10 cellular contexts compared by ENCODE assay signal in genomic region chr9:129627556-129628492, GRCh38. TPM values are rescaled to one million over a fixed set of nuclear protein-coding genes. Genes with fewer than 3 reads are reported as not detected.
DNase-seq lines count a peak whose midpoint lies in the region; ATAC-seq and TF ChIP-seq lines count a peak whose summit lies in the region.
"Had no signal": no experiment of that assay in that cellular context is flagged by ENCODE, and none has a peak within 500 bp of the region (broad histone marks: within the 10 kb centered on the region; RNA-seq: fewer than 3 reads in every experiment).

No MANE protein-coding gene starts in this region.

- H4K20me1 ChIP-seq in Karpas-422 (ENCODE audit: insufficient read depth, low read depth, low read length), result peaks cover 64% of the 10 kb centered on the region

- intact Hi-C loops in body of pancreas (cut with DNase I), result no loop called here

- H3K79me2 ChIP-seq in Karpas-422 (ENCODE audit: low read length), result peaks cover 68% of the 10 kb centered on the region

- H3K27ac ChIP-seq in Karpas-422 (ENCODE audit: low read length), result 0 out of 2 replicates have a peak overlapping the region, but pooled peaks have one; percentile 68
- H3K27ac ChIP-seq in body of pancreas, result peak overlapping the region in 3 of 4 donors; percentile 80 to 97 (median 92)
- H3K27ac ChIP-seq in muscle layer of colon (ENCODE audit: low read depth, low read length), result peak overlapping the region; percentile 38

- H3K4me2 ChIP-seq in Karpas-422 (ENCODE audit: low read depth, low read length, poor library complexity, severe bottlenecking), result peak overlapping the region; percentile 89

- H3K9ac ChIP-seq in Karpas-422 (ENCODE audit: low read length), result peak overlapping the region; percentile 85
- H3K9ac ChIP-seq in muscle layer of colon (ENCODE audit: low read length), result peak overlapping the region; percentile 42

- peaks cover 7% of the 10 kb centered on the region for H3K4me1 ChIP-seq in BE2C
- H3K4me1 ChIP-seq in Karpas-422 (ENCODE audit: low read length), result peaks cover 44% of the 10 kb centered on the region
- peaks cover 68% of the 10 kb centered on the region for H3K4me1 ChIP-seq in body of pancreas
- H3K4me1 ChIP-seq in muscle layer of colon (ENCODE audit: insufficient read depth, low read length), result peaks cover 36% of the 10 kb centered on the region

- no peak for ATAC-seq in body of pancreas
- ATAC-seq in HG02885 (IDR thresholded peaks at IDR 0.05; ENCODE audit: poor library complexity, unreplicated experiment), result no peak
- ATAC-seq in GM21576 (IDR thresholded peaks at IDR 0.05; ENCODE audit: unreplicated experiment), result no peak
- ATAC-seq in GM18870 (IDR thresholded peaks at IDR 0.05; ENCODE audit: unreplicated experiment), result no peak

- H3K4me3 ChIP-seq in BE2C (ENCODE audit: low read depth, low read length) (peak overlapping the region; percentile 100), Karpas-422 (ENCODE audit: low read length) (peak overlapping the region; percentile 86), body of pancreas (no peak overlapping the region), muscle layer of colon (ENCODE audit: low read depth in 1 of 2, low read length in 2 of 2) (peak overlapping the region; percentile 21 to 99)

- no peak for DNase-seq in BE2C
- DNase-seq in Karpas-422, result no peak
- DNase-seq in body of pancreas, result no peak
- no peak for DNase-seq in NCI-H1694 (lab: John Stamatoyannopoulos, UW)

- no peaks in the 10 kb centered on the region for H3K9me3 ChIP-seq in BE2C
- no peaks in the 10 kb centered on the region for H3K9me3 ChIP-seq in Karpas-422 (ENCODE audit: low read length)
- H3K9me3 ChIP-seq in body of pancreas, result no peaks in the 10 kb centered on the region
- H3K9me3 ChIP-seq in muscle layer of colon (ENCODE audit: low read length), result no peaks in the 10 kb centered on the region

- no peak for TF ChIP-seq POLR2A in body of pancreas (IDR thresholded peaks at IDR 0.05)

- 33 to 41% methylated on average over 8 to 13 of the region's 13 CpGs for WGBS in body of pancreas, 2 donors

- no peaks in the 10 kb centered on the region for H3K9me2 ChIP-seq in Karpas-422 (replicated peaks; ENCODE audit: insufficient read depth, low read length)

- no peaks in the 10 kb centered on the region for H3K27me3 ChIP-seq in BE2C
- no peaks in the 10 kb centered on the region for H3K27me3 ChIP-seq in Karpas-422 (ENCODE audit: low read length)
- H3K27me3 ChIP-seq in body of pancreas, result no peaks in the 10 kb centered on the region
- H3K27me3 ChIP-seq in muscle layer of colon (ENCODE audit: control insufficient read depth in 1 of 2, insufficient read depth in 2 of 2, low read length in 2 of 2), result no peaks in the 10 kb centered on the region

- H3K36me3 ChIP-seq in BE2C (peaks cover 56% of the 10 kb centered on the region), Karpas-422 (ENCODE audit: insufficient read depth, low read length) (peaks cover 22% of the 10 kb centered on the region; the same call in 1 of the 2 replicates), body of pancreas (replicated peaks in 1 of 2; ENCODE audit: insufficient read depth in 1 of 2, low read depth in 2 of 2) (no peaks in the 10 kb centered on the region), muscle layer of colon (ENCODE audit: insufficient read depth, low read length) (peaks cover 4% of the 10 kb centered on the region)

- TF ChIP-seq CTCF in BE2C (IDR thresholded peaks at IDR 0.05; ENCODE audit: low read depth, low read length) (no peak), body of pancreas (IDR thresholded peaks at IDR 0.05) (no peak)

- H2AFZ ChIP-seq in Karpas-422 (ENCODE audit: low read length), result no peak overlapping the region

RNA-seq across cellular contexts. Expression of gene NTMT1, which starts 1.9 kb away (rescaled TPM):
- polyA plus RNA-seq in BE2C (2012; ENCODE audit: insufficient read depth, insufficient read length, low read depth), result 227 TPM
- 22.4 and 31.1 TPM in 2 replicates for total RNA-seq in Karpas-422 (2014; rRNA removed; shearing (Covaris generic); ENCODE audit: low replicate concordance)
- 10 to 100 TPM; 11.2 to 14.5 TPM for total RNA-seq in body of pancreas

RNA-seq across cellular contexts. Expression of gene C9orf50, which starts 6.9 kb away (rescaled TPM):
- polyA plus RNA-seq in BE2C (2012; ENCODE audit: insufficient read depth, insufficient read length, low read depth), result not detected
- not detected in 2 replicates for total RNA-seq in Karpas-422 (2014; rRNA removed; shearing (Covaris generic); ENCODE audit: low replicate concordance)
- total RNA-seq in body of pancreas, result not detected
- total RNA-seq: SK-MEL-5 had no signal
- polyA plus RNA-seq: lung had no signal

RNA-seq across cellular contexts. Expression of gene ASB6, which starts 14.1 kb away (rescaled TPM):
- polyA plus RNA-seq in BE2C (2012; ENCODE audit: insufficient read depth, insufficient read length, low read depth), result 87.7 TPM
- total RNA-seq in Karpas-422 (2014; rRNA removed; shearing (Covaris generic); ENCODE audit: low replicate concordance), result 10.6 and 16.3 TPM in 2 replicates
- 10 to 100 TPM; 12.7 to 14.5 TPM for total RNA-seq in body of pancreas

RNA-seq across cellular contexts. Expression of gene PRRX2, which starts 37.6 kb away (rescaled TPM):
- not detected for polyA plus RNA-seq in BE2C (2012; ENCODE audit: insufficient read depth, insufficient read length, low read depth)
- total RNA-seq in Karpas-422 (2014; rRNA removed; shearing (Covaris generic); ENCODE audit: low replicate concordance), result not detected in 2 replicates
- 1 to 10 TPM in 1 of 2 donors, not detected in 1; 1.0 TPM for total RNA-seq in body of pancreas

Comparison
In these comparisons a context has a peak if more than half of its experiments do, and no peak if none do; other contexts are left out.
1. H3K4me3 ChIP-seq: peak in BE2C (single experiment), Karpas-422 (single experiment) and muscle layer of colon (2 of 2); none in body of pancreas (0 of 2).
2. H3K27ac ChIP-seq: peak in every context shown above with its lines; median percentile 92 in body of pancreas; 68 in Karpas-422; 38 in muscle layer of colon.